8 cellular contexts compared by ENCODE assay signal in genomic region chr1:45326627-45327591, GRCh38. TPM values are rescaled to one million over a fixed set of nuclear protein-coding genes. Genes with fewer than 3 reads are reported as not detected.
DNase-seq lines count a peak whose midpoint lies in the region; FAIRE-seq and TF ChIP-seq lines count a peak whose summit lies in the region.

Gene HPDL (plus strand): TSS chr1:45326895. CDS start chr1:45327149, 254 bp downstream.

- CTCF ChIA-PET in Calu3 (lab: Charles Lee) = interaction anchor here (0.6 to 2.9 kb wide), 3 partner anchors 13 to 339 kb away, joined by 4 to 10 read pairs (median 10); partner anchors contain the start of genes MUTYH and TOE1
- CTCF ChIA-PET in OCI-LY7 (lab: Charles Lee; ENCODE audit: unreplicated experiment) = interaction anchor here (0.6 kb wide), 1 partner anchor 24 kb away, joined by 7 read pairs; no protein-coding TSS in a partner anchor

- H3K79me2 ChIP-seq in H9 (ENCODE audit: insufficient read depth, low read length) (no peaks in the 10 kb centered on the region), OCI-LY7 (ENCODE audit: insufficient read depth, low read depth, low read length) (peaks cover 7% of the 10 kb centered on the region; the same call in 1 of the 2 replicates)

- H3K27me3 Mint-ChIP-seq in Calu3 (ENCODE audit: unreplicated experiment) (no peaks in the 10 kb centered on the region), H9 (ENCODE audit: low read depth) (no peaks in the 10 kb centered on the region)

- TF ChIP-seq CTCF in Calu3 (IDR thresholded peaks at IDR 0.05; ENCODE audit: unreplicated experiment) (no peak), H9 (conservative IDR thresholded peaks at IDR 0.05) (no peak), OCI-LY7 (conservative IDR thresholded peaks at IDR 0.05; ENCODE audit: low read length) (peak; percentile 43; the same call in 1 of the 2 replicates), suprapubic skin (IDR thresholded peaks at IDR 0.05) (no peak)

- H2BK15ac ChIP-seq in H9 (ENCODE audit: low read depth, low read length) (no peak within 1 kb of the TSS), neuronal stem cell (ENCODE audit: low read length) (peak within 1 kb of the TSS; percentile 83)

- no peak within 1 kb of the TSS for H4K8ac ChIP-seq in H9 (replicated peaks; ENCODE audit: insufficient read length, low read depth, low read length)
- no peak within 1 kb of the TSS for H4K8ac ChIP-seq in neuronal stem cell (ENCODE audit: low read depth, low read length)

- H4K20me1 ChIP-seq in H9 (ENCODE audit: control insufficient read depth, insufficient read depth, insufficient read length) (no peaks in the 10 kb centered on the region), OCI-LY7 (ENCODE audit: insufficient read depth, low read length) (no peaks in the 10 kb centered on the region)

- BruUV-seq in Calu3 (replicated peaks; lab: Mats Ljungman, UMichigan) (TSS peak; percentile 85), OCI-LY7 (replicated peaks; lab: Mats Ljungman, UMichigan) (no TSS peak)

- no peak for TF ChIP-seq EP300 in suprapubic skin (IDR thresholded peaks at IDR 0.05)

- peaks cover 38% of the 10 kb centered on the region for H3K36me3 Mint-ChIP-seq in Calu3 (ENCODE audit: insufficient read depth, unreplicated experiment)
- H3K36me3 Mint-ChIP-seq in H9 (ENCODE audit: insufficient read depth in 1 of 3, low read depth in 3 of 3) = peaks cover 23 to 41% (median 27%) of the 10 kb centered on the region in 3 experiments

- H3K9me3 Mint-ChIP-seq in Calu3 (ENCODE audit: low read depth, unreplicated experiment) (no peaks in the 10 kb centered on the region), H9 (peaks cover 3 to 11% of the 10 kb centered on the region in 2 experiments; a peak in 4 of 5 replicates)

- H2BK120ac ChIP-seq in H9 (ENCODE audit: low read depth, low read length, poor library complexity, severe bottlenecking) (no peak within 1 kb of the TSS), neuronal stem cell (ENCODE audit: low read depth, low read length) (peak within 1 kb of the TSS; percentile 74)

- H3T11ph ChIP-seq in H9 (ENCODE audit: low read length) = no peak within 1 kb of the TSS

- H2AFZ ChIP-seq in H9 (ENCODE audit: low read length) = no peak within 1 kb of the TSS
- peak within 1 kb of the TSS; percentile 23; the same call in 1 of the 2 replicates for H2AFZ ChIP-seq in OCI-LY7 (ENCODE audit: low read length)
- no peak within 1 kb of the TSS for H2AFZ ChIP-seq in neuronal stem cell (ENCODE audit: low read length)

- H3K4me3 ChIP-seq in OCI-LY7 (ENCODE audit: low read depth, low read length, poor library complexity, severe bottlenecking) (peak within 1 kb of the TSS; percentile 71), neuronal stem cell (ENCODE audit: low read length in 2 of 2) (peak within 1 kb of the TSS in 1 of 2 donors; percentile 69), suprapubic skin (peak within 1 kb of the TSS; percentile 54)

- H3K4me1 Mint-ChIP-seq in Calu3 (ENCODE audit: low read depth, unreplicated experiment) (peaks cover 22% of the 10 kb centered on the region), H9 (peaks cover 39 to 48% of the 10 kb centered on the region in 2 experiments)

- DNase-seq in Calu3 = peak; percentile 62
- DNase-seq in H9 = peak; percentile 94
- peak; percentile 84 for DNase-seq in OCI-LY7 (ENCODE audit: low spot score)
- peak; percentile 83 for DNase-seq in activated effector memory CD4-positive, alpha-beta T cell treated with anti-CD3 and anti-CD28 coated beads, Interleukin-2, amount 50 U/mL, for 16 hours
- peak; percentile 77 to 83 for DNase-seq in frontal cortex (ENCODE audit: low spot score in 2 of 2)
- peak; percentile 71 for DNase-seq in neuronal stem cell (ENCODE audit: low spot score)
- peak in 1 of 2 donors; percentile 50 for DNase-seq in suprapubic skin (ENCODE audit: low spot score in 2 of 2)
- no peak for DNase-seq in NCI-H2107 (lab: John Stamatoyannopoulos, UW)

- FAIRE-seq in frontal cortex (lab: Jason Lieb, UNC) = no peak

- H3K4ac ChIP-seq in H9 (ENCODE audit: low read depth, low read length) (peak within 1 kb of the TSS; percentile 7), neuronal stem cell (ENCODE audit: low read length) (peak within 1 kb of the TSS; percentile 98)

- no peak within 1 kb of the TSS for H2BK20ac ChIP-seq in H9 (ENCODE audit: low read depth, low read length, poor library complexity, severe bottlenecking)

- H2BK5ac ChIP-seq in H9 (ENCODE audit: insufficient read length, low read length) (no peak within 1 kb of the TSS), neuronal stem cell (ENCODE audit: low read length) (peak within 1 kb of the TSS; percentile 42)

- H3K14ac ChIP-seq in H9 (ENCODE audit: insufficient read depth, low read length) = peak within 1 kb of the TSS; percentile 93
- H3K14ac ChIP-seq in neuronal stem cell (ENCODE audit: low read length) = no peak within 1 kb of the TSS

- TF ChIP-seq POLR2A in suprapubic skin (IDR thresholded peaks at IDR 0.05) = no peak

- H3K4me2 ChIP-seq in H9 (ENCODE audit: insufficient read depth, insufficient read length, low read length) = peak within 1 kb of the TSS; percentile 47
- peak within 1 kb of the TSS; percentile 86 for H3K4me2 ChIP-seq in OCI-LY7 (ENCODE audit: low read length)
- H3K4me2 ChIP-seq in neuronal stem cell (ENCODE audit: insufficient read depth, low read length, poor library complexity, severe bottlenecking) = peak within 1 kb of the TSS; percentile 56

- no peaks in the 10 kb centered on the region for H3K27me3 ChIP-seq in H9 (ENCODE audit: insufficient read depth, low read length)
- H3K27me3 ChIP-seq in neuronal stem cell (ENCODE audit: control insufficient read depth in 3 of 3, insufficient read depth in 3 of 3, low read depth in 1 of 3, low read length in 3 of 3) = no peaks in the 10 kb centered on the region
- no peaks in the 10 kb centered on the region for H3K27me3 ChIP-seq in suprapubic skin

- H3K27ac Mint-ChIP-seq in Calu3 (ENCODE audit: unreplicated experiment) = peak within 1 kb of the TSS; percentile 33
- H3K27ac Mint-ChIP-seq in H9 = peak within 1 kb of the TSS; percentile 51 to 94 (median 79); a peak in 6 of 7 replicates

- H3K27ac ChIP-seq in H9 (ENCODE audit: insufficient read length, low read depth, low read length) = no peak within 1 kb of the TSS
- peak within 1 kb of the TSS; percentile 57 for H3K27ac ChIP-seq in OCI-LY7 (ENCODE audit: low read depth, low read length, poor library complexity, severe bottlenecking)
- no peak within 1 kb of the TSS for H3K27ac ChIP-seq in neuronal stem cell (replicated peaks; ENCODE audit: low read length)
- H3K27ac ChIP-seq in suprapubic skin = no peak within 1 kb of the TSS

- intact Hi-C loops in Calu3 (cut with micrococcal nuclease; ENCODE audit: unreplicated experiment) = no loop called here
- intact Hi-C loops in OCI-LY7 (cut with micrococcal nuclease; ENCODE audit: unreplicated experiment) = loop anchor here (2.0 kb wide), 1 partner anchor 22 kb away; no protein-coding TSS in a partner anchor

- no CpG with 5 or more reads among the region's 93 CpGs for WGBS in H9 (ENCODE audit: extremely low coverage, insufficient read length, low lambda C conversion rate)
- no CpG with 5 or more reads among the region's 93 CpGs for WGBS in neuronal stem cell (ENCODE audit: extremely low coverage in 2 of 2, insufficient read length in 2 of 2, insufficient replicate concordance in 1 of 2), 2 donors
- WGBS in suprapubic skin = 2% methylated on average over 20 of the region's 93 CpGs

- H3K4me3 Mint-ChIP-seq in Calu3 (ENCODE audit: low read depth, unreplicated experiment) (peak within 1 kb of the TSS; percentile 72), H9 (peak within 1 kb of the TSS; percentile 75)

- H3K9me3 ChIP-seq in H9 (ENCODE audit: control insufficient read depth, low read depth, low read length) = no peaks in the 10 kb centered on the region
- no peaks in the 10 kb centered on the region for H3K9me3 ChIP-seq in OCI-LY7 (ENCODE audit: low read length)
- H3K9me3 ChIP-seq in neuronal stem cell (replicated peaks in 1 of 2; ENCODE audit: control insufficient read depth in 2 of 2, insufficient read depth in 1 of 2, low read depth in 1 of 2, low read length in 2 of 2) = peaks cover 0 to 5% of the 10 kb centered on the region in 2 donors
- no peaks in the 10 kb centered on the region for H3K9me3 ChIP-seq in suprapubic skin

- POLR2A ChIA-PET in OCI-LY7 (lab: Charles Lee) = interaction anchor here (0.6 to 7.5 kb wide), 11 partner anchors 9 to 172 kb away, joined by 3 to 45 read pairs (median 3); partner anchors contain the start of genes MUTYH and TOE1

- H2BK12ac ChIP-seq in H9 (ENCODE audit: insufficient read length, low read depth, low read length) (no peak within 1 kb of the TSS), neuronal stem cell (ENCODE audit: low read length) (peak within 1 kb of the TSS; percentile 73)

- H3K36me3 ChIP-seq in OCI-LY7 (ENCODE audit: insufficient read depth, low read length) (peaks cover 7% of the 10 kb centered on the region), neuronal stem cell (replicated peaks in 1 of 2; ENCODE audit: control insufficient read depth in 2 of 2, insufficient read depth in 2 of 2, low read length in 2 of 2) (peaks cover 9 to 47% of the 10 kb centered on the region in 2 donors), suprapubic skin (peaks cover 25% of the 10 kb centered on the region)

- H3K4me1 ChIP-seq in H9 (ENCODE audit: insufficient read depth, low read length) = peaks cover 6% of the 10 kb centered on the region; the same call in 1 of the 2 replicates
- H3K4me1 ChIP-seq in OCI-LY7 (ENCODE audit: insufficient read depth, low read length, poor library complexity, severe bottlenecking) = peaks cover 34% of the 10 kb centered on the region
- peaks cover 0 to 25% of the 10 kb centered on the region in 2 donors for H3K4me1 ChIP-seq in neuronal stem cell (ENCODE audit: control insufficient read depth in 2 of 2, insufficient read depth in 1 of 2, low read depth in 1 of 2, low read length in 2 of 2)
- H3K4me1 ChIP-seq in suprapubic skin = peaks cover 16% of the 10 kb centered on the region

- H4K91ac ChIP-seq in H9 (ENCODE audit: insufficient read length, low read depth, low read length) = peak within 1 kb of the TSS; percentile 68
- peak within 1 kb of the TSS; percentile 46 for H4K91ac ChIP-seq in neuronal stem cell (ENCODE audit: low read depth, low read length, poor library complexity)

- H4K5ac ChIP-seq in H9 (ENCODE audit: insufficient read length, low read depth, low read length) = no peak within 1 kb of the TSS

- H2AK5ac ChIP-seq in H9 (ENCODE audit: insufficient read length, low read length) (no peak within 1 kb of the TSS), neuronal stem cell (ENCODE audit: low read depth, low read length) (peak within 1 kb of the TSS; percentile 48)

- no peaks in the 10 kb centered on the region for H3K9me2 ChIP-seq in OCI-LY7 (ENCODE audit: insufficient read depth, low read length)

- peak within 1 kb of the TSS; percentile 83 for H3K18ac ChIP-seq in H9 (ENCODE audit: insufficient read length, low read depth, low read length)
- peak within 1 kb of the TSS; percentile 95 for H3K18ac ChIP-seq in neuronal stem cell (ENCODE audit: low read length)

- H3K23me2 ChIP-seq in H9 (ENCODE audit: insufficient read length, low read depth, low read length, poor library complexity, severe bottlenecking) = peaks cover 16% of the 10 kb centered on the region

- H3K23ac ChIP-seq in H9 (ENCODE audit: insufficient read length, low read depth, low read length) = no peak within 1 kb of the TSS
- H3K23ac ChIP-seq in neuronal stem cell (ENCODE audit: low read depth, low read length, poor library complexity) = peak within 1 kb of the TSS; percentile 26

- peak within 1 kb of the TSS; percentile 44 for H3K9ac ChIP-seq in H9 (ENCODE audit: extremely low read depth, insufficient read length, low read length)
- peak within 1 kb of the TSS; percentile 81 for H3K9ac ChIP-seq in neuronal stem cell (ENCODE audit: low read depth, low read length, poor library complexity)

- H3K56ac ChIP-seq in H9 (ENCODE audit: insufficient read length, low read depth, low read length) = no peak within 1 kb of the TSS

- H3K79me1 ChIP-seq in H9 (ENCODE audit: insufficient read depth, low read depth, low read length, poor library complexity, severe bottlenecking) (no peaks in the 10 kb centered on the region), neuronal stem cell (ENCODE audit: low read depth, low read length) (peaks cover 4% of the 10 kb centered on the region)

RNA-seq across cellular contexts. Expression of gene HPDL, which starts in this region (rescaled TPM):
- total RNA-seq in Calu3 (2022) = 8.4 and 9.7 TPM in 2 replicates
- total RNA-seq in H9 (2021) = 10.1 and 10.6 TPM in 2 replicates
- 25.2 and 27.1 TPM in 2 replicates for total RNA-seq in OCI-LY7 (2014; rRNA removed; shearing (Covaris generic))
- total RNA-seq in OCI-LY7 (2022) = 21.9 and 25.8 TPM in 2 replicates
- 1.6 TPM for total RNA-seq in frontal cortex
- polyA plus RNA-seq in neuronal stem cell (2013, experiment 1 of 2) = 2.2 TPM
- polyA plus RNA-seq in neuronal stem cell (2013, experiment 2 of 2) = 2.5 TPM
- 1 to 10 TPM in 3 of 4 donors, not detected in 1; 1.1 to 3.3 (median 2.7) TPM for total RNA-seq in suprapubic skin
